In the genomic region with DNA sequence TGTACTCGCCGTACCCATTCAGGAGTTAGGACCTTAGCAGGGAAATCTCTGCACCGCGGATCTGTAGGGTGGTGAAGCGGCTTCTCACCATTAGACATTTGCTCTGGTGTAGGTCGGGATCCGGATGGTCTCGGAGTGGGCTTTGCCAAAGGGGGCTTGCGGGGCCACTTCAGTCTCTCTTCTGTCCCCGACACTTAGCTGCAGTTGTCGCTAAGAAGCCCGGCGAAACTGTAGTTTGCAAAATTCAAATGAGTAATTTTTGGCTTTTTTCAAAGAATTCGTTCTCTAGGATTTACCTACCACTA, we compare ENCODE assay signal across 8 cellular contexts. TPM values are rescaled to one million over a fixed set of nuclear protein-coding genes. Genes with fewer than 3 reads are reported as not detected.
DNase-seq lines count a peak whose midpoint lies in the region; ATAC-seq and TF ChIP-seq lines count a peak whose summit lies in the region.

No MANE protein-coding gene starts in this region.

- CTCF ChIA-PET in AG04449 (lab: Yijun Ruan, JAX) = interaction anchor here (1.3 to 1.7 kb wide), 2 partner anchors 9 to 11 kb away, joined by 4 to 5 read pairs; no protein-coding TSS in a partner anchor
- CTCF ChIA-PET in MCF 10A (lab: Yijun Ruan, JAX) = interaction anchor here (0.6 to 1.1 kb wide), 3 partner anchors 67 to 444 kb away, joined by 3 read pairs; no protein-coding TSS in a partner anchor

- POLR2A ChIA-PET in AG04449 (lab: Yijun Ruan, JAX) = no interaction called here
- POLR2A ChIA-PET in MCF 10A (lab: Yijun Ruan, JAX) = interaction anchor here (0.6 to 2.8 kb wide), 13 partner anchors 8 to 350 kb away, joined by 3 to 13 read pairs (median 3); no protein-coding TSS in a partner anchor

- TF ChIP-seq CTCF in AG04449 (IDR thresholded peaks at IDR 0.05; ENCODE audit: insufficient read depth, low read length, missing control alignments) (no peak), HFFc6 (IDR thresholded peaks at IDR 0.05) (no peak), MCF 10A (IDR thresholded peaks at IDR 0.05; ENCODE audit: unreplicated experiment) (no peak)

- H3K4me1 Mint-ChIP-seq in HFFc6 (ENCODE audit: low read depth) (peaks cover 38% of the 10 kb centered on the region), MCF 10A (ENCODE audit: insufficient read depth, unreplicated experiment) (peaks cover 24% of the 10 kb centered on the region)

- H3K27me3 Mint-ChIP-seq in HFFc6 (ENCODE audit: insufficient read depth) (no peaks in the 10 kb centered on the region), MCF 10A (ENCODE audit: insufficient read depth, unreplicated experiment) (no peaks in the 10 kb centered on the region)

- H3K4me3 ChIP-seq in AG04449 (ENCODE audit: low read depth, low read length) = peak overlapping the region; percentile 96
- H3K4me3 ChIP-seq in mucosa of rectum (ENCODE audit: low read length in 2 of 2) = peak overlapping the region; percentile 98 to 100

- ATAC-seq in GM18505 (IDR thresholded peaks at IDR 0.05; ENCODE audit: unreplicated experiment) (no peak), GM18861 (IDR thresholded peaks at IDR 0.05; ENCODE audit: unreplicated experiment) (no peak), HG03460 (IDR thresholded peaks at IDR 0.05; ENCODE audit: unreplicated experiment) (no peak), HG03565 (IDR thresholded peaks at IDR 0.05; ENCODE audit: unreplicated experiment) (no peak)

- H3K27ac ChIP-seq in mucosa of rectum (ENCODE audit: low read depth in 2 of 2, low read length in 2 of 2) = peak overlapping the region; percentile 79 to 83

- H3K9me3 Mint-ChIP-seq in HFFc6 (no peaks in the 10 kb centered on the region), MCF 10A (ENCODE audit: unreplicated experiment) (no peaks in the 10 kb centered on the region)

- H3K27ac Mint-ChIP-seq in HFFc6 (peak overlapping the region; percentile 91), MCF 10A (ENCODE audit: low read depth, unreplicated experiment) (peak overlapping the region; percentile 97)

- no peaks in the 10 kb centered on the region for H3K36me3 ChIP-seq in mucosa of rectum (ENCODE audit: control insufficient read depth in 2 of 2, insufficient read depth in 2 of 2, low read length in 2 of 2)

- DNase-seq in AG04449 (ENCODE audit: low read depth, low spot score) = no peak
- no peak for DNase-seq in HFFc6
- DNase-seq in MCF 10A (ENCODE audit: unreplicated experiment) = no peak

- H3K4me3 Mint-ChIP-seq in HFFc6 (peak overlapping the region; percentile 95), MCF 10A (ENCODE audit: unreplicated experiment) (peak overlapping the region; percentile 97)

- TSS peak; percentile 46 for BruUV-seq in MCF 10A (replicated peaks; lab: Mats Ljungman, UMichigan)

- H3K9me3 ChIP-seq in mucosa of rectum (ENCODE audit: control insufficient read depth in 2 of 2, low read length in 2 of 2) = no peaks in the 10 kb centered on the region

- peak overlapping the region; percentile 91 to 92 for H3K9ac ChIP-seq in mucosa of rectum (ENCODE audit: low read depth in 1 of 2, low read length in 2 of 2)

- intact Hi-C loops in MCF 10A (cut with micrococcal nuclease) = loop anchor here (1.0 kb wide), 1 partner anchor 121 kb away; no protein-coding TSS in a partner anchor

- 0 out of 2 replicates have a peak, but pooled peaks cover 3% of the 10 kb centered on the region for H3K36me3 Mint-ChIP-seq in HFFc6 (ENCODE audit: low read depth)
- H3K36me3 Mint-ChIP-seq in MCF 10A (ENCODE audit: insufficient read depth, unreplicated experiment) = peaks cover 7% of the 10 kb centered on the region

- H3K27me3 ChIP-seq in mucosa of rectum (ENCODE audit: control insufficient read depth in 2 of 2, insufficient read depth in 2 of 2, low read length in 2 of 2) = no peaks in the 10 kb centered on the region

- TF ChIP-seq POLR2A in GM18505 (IDR thresholded peaks at IDR 0.05; ENCODE audit: borderline replicate concordance, extremely low read depth, insufficient read depth, insufficient read length) = no peak

- H3K4me1 ChIP-seq in mucosa of rectum (ENCODE audit: control insufficient read depth in 2 of 2, insufficient read depth in 2 of 2, low read length in 2 of 2) = peaks cover 5 to 13% of the 10 kb centered on the region in 2 donors

RNA-seq across cellular contexts. Expression of gene QRSL1, which starts 0.4 kb away (rescaled TPM):
- total RNA-seq in HFFc6 (2021; fragmentation: NEBNext Ultra II Directional; extraction: Animal tissue kit (Norgen Biotek cat#: 25700)) = 10 to 100 TPM in 3 of 6 experiments, 1 to 10 TPM in 3; 8.8 to 12.4 (median 10.1) TPM
- 14.0 and 16.4 TPM in 2 replicates for total RNA-seq in MCF 10A (2022)

RNA-seq across cellular contexts. Expression of gene RTN4IP1, which starts 0.5 kb away (rescaled TPM):
- 1 to 10 TPM; 5.7 to 8.9 (median 8.0) TPM for total RNA-seq in HFFc6 (2021; fragmentation: NEBNext Ultra II Directional; extraction: Animal tissue kit (Norgen Biotek cat#: 25700))
- total RNA-seq in MCF 10A (2022) = 6.2 and 6.5 TPM in 2 replicates
